14 cellular contexts compared by ENCODE assay signal in the genomic region with DNA sequence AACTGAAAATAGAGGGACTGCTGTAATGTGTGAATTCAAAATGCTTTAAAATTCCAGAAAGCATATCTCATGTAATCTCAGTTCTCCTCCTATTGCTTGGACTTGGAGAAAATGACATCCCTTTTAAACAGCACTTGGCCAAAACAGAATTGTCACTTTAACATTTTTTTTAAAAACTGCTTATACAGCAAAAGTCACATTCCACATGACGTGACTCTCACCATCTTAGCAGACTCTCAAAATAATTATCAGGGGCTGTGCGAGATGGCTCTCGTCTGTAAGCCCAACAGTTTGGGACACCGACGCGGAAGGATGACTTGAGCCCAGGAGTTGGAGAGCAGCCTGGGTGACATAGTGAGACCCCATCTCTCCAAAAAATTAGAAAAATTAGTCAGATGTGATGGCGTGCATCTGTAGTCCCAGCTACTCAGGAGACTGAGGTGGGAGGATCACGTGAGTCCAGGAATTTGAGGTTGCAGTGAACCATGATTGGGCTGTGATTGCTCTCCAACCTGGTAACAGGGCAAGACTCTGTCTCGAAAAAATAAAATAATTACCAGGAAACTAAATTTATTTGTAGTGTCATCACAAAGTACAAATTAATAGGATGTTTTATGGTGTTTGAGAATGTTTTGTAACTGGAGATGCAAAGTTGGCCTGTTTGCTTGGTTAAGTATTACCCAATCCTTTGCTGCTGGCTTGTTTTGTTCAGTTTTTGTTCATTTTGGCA. TPM values are rescaled to one million over a fixed set of nuclear protein-coding genes. Genes with fewer than 3 reads are reported as not detected.
DNase-seq lines count a peak whose midpoint lies in the region; ATAC-seq, FAIRE-seq and TF ChIP-seq lines count a peak whose summit lies in the region.
"Had no signal": no experiment of that assay in that cellular context is flagged by ENCODE, and none has a peak within 500 bp of the region (broad histone marks: within the 10 kb centered on the region; RNA-seq: fewer than 3 reads in every experiment).

No MANE protein-coding gene starts in this region.

- H3K56ac ChIP-seq in H9 (ENCODE audit: insufficient read length, low read depth, low read length) = no peak overlapping the region

- peaks cover 9% of the 10 kb centered on the region for H3K9me1 ChIP-seq in K562 (ENCODE audit: control insufficient read depth, insufficient read depth, low read length)

- BruUV-seq in K562 (replicated peaks; lab: Mats Ljungman, UMichigan) = no TSS peak

- H3K9ac ChIP-seq in H9 (ENCODE audit: extremely low read depth, insufficient read length, low read length) (no peak overlapping the region), K562 (ENCODE audit: insufficient read depth in 1 of 2, low read depth in 2 of 2, low read length in 2 of 2) (no peak overlapping the region)
- H3K9ac ChIP-seq: SK-N-SH had no signal

- in situ Hi-C loops in K562 (cut with MboI) = no loop called here

- no peak overlapping the region for H2AFZ ChIP-seq in H9 (ENCODE audit: low read length)
- no peak overlapping the region for H2AFZ ChIP-seq in K562 (ENCODE audit: low read depth, low read length)

- H3K79me2 ChIP-seq in H9 (ENCODE audit: insufficient read depth, low read length) = peaks cover 59% of the 10 kb centered on the region; the same call in 1 of the 2 replicates
- H3K79me2 ChIP-seq in K562 (ENCODE audit: control insufficient read depth, insufficient read depth, low read length) = peaks cover 98% of the 10 kb centered on the region

- H4K5ac ChIP-seq in H9 (ENCODE audit: insufficient read length, low read depth, low read length) = no peak overlapping the region

- H3K27ac ChIP-seq in H9 (ENCODE audit: insufficient read length, low read depth, low read length) (no peak overlapping the region), K562 (ENCODE audit: extremely low read depth, low read depth, low read length) (no peak overlapping the region)

- no peak for TF ChIP-seq RAD21 in K562 (CRISPR knock-in tag; conservative IDR thresholded peaks at IDR 0.05 in 1 of 2, IDR thresholded peaks at IDR 0.05 in 1 of 2)

- no peak for TF ChIP-seq EP300 in K562 (IDR thresholded peaks at IDR 0.05; ENCODE audit: low read length)

- H3K4ac ChIP-seq in H9 (ENCODE audit: low read depth, low read length) = no peak overlapping the region

- H3K9me3 ChIP-seq in H9 (ENCODE audit: control insufficient read depth, low read depth, low read length) (no peaks in the 10 kb centered on the region), K562 (replicated peaks; ENCODE audit: control insufficient read depth, insufficient read depth, low read depth, low read length) (no peaks in the 10 kb centered on the region)
- H3K9me3 ChIP-seq: Caco-2, SK-N-SH had no signal

- no peaks in the 10 kb centered on the region for H3K27me3 Mint-ChIP-seq in H9 (ENCODE audit: low read depth)
- H3K27me3 Mint-ChIP-seq: activated CD4-positive, alpha-beta T cell treated with anti-CD3 and anti-CD28 coated beads, Interleukin-2, amount 10 ng/mL, durations not matched to agents 7 days and 5 days had no signal

- H3K4me3 ChIP-seq in K562 = no peak overlapping the region

- CTCF ChIA-PET in K562 (lab: Yijun Ruan, JAX; ENCODE audit: low intra/inter-chr PET ratio) = no interaction called here

- H3K9me3 Mint-ChIP-seq in H9 = no peaks in the 10 kb centered on the region
- H3K9me3 Mint-ChIP-seq in stimulated activated effector memory CD8-positive, alpha-beta T cell treated with anti-CD3 and anti-CD28 coated beads, Interleukin-12 subunit alpha, Interleukin-12 subunit beta, amount 100 ng/mL, for 72 hours = no peaks in the 10 kb centered on the region
- H3K9me3 Mint-ChIP-seq: activated CD4-positive, alpha-beta T cell treated with anti-CD3 and anti-CD28 coated beads, Interleukin-2, amount 10 ng/mL, durations not matched to agents 7 days and 5 days had no signal

- WGBS in H9 (ENCODE audit: extremely low coverage, insufficient read length, low lambda C conversion rate) = no CpG with 5 or more reads among the region's 9 CpGs
- 94% methylated on average over 9 of the region's 9 CpGs for WGBS in K562 (ENCODE audit: insufficient coverage, low coverage, missing lambda C conversion rate)

- H4K8ac ChIP-seq in H9 (replicated peaks; ENCODE audit: insufficient read length, low read depth, low read length) = no peak overlapping the region

- H4K91ac ChIP-seq in H9 (ENCODE audit: insufficient read length, low read depth, low read length) = no peak overlapping the region

- H3K36me3 ChIP-seq in K562 (ENCODE audit: control insufficient read depth, insufficient read depth, low read length) = peaks cover 90% of the 10 kb centered on the region

- H2BK20ac ChIP-seq in H9 (ENCODE audit: low read depth, low read length, poor library complexity, severe bottlenecking) = no peak overlapping the region

- no peak overlapping the region for H3K18ac ChIP-seq in H9 (ENCODE audit: insufficient read length, low read depth, low read length)

- H3K14ac ChIP-seq in H9 (ENCODE audit: insufficient read depth, low read length) = no peak overlapping the region

- ATAC-seq in K562 = no peak
- peak; percentile 60 for ATAC-seq in left lobe of liver
- no peak for ATAC-seq in stimulated activated effector memory CD8-positive, alpha-beta T cell treated with anti-CD3 and anti-CD28 coated beads, Interleukin-12 subunit alpha, Interleukin-12 subunit beta, amount 100 ng/mL, for 72 hours
- ATAC-seq in HG02678 (IDR thresholded peaks at IDR 0.05; ENCODE audit: unreplicated experiment) = no peak

- peaks cover 5 to 7% of the 10 kb centered on the region in 2 experiments for H3K4me1 Mint-ChIP-seq in H9
- peaks cover 54% of the 10 kb centered on the region for H3K4me1 Mint-ChIP-seq in stimulated activated effector memory CD8-positive, alpha-beta T cell treated with anti-CD3 and anti-CD28 coated beads, Interleukin-12 subunit alpha, Interleukin-12 subunit beta, amount 100 ng/mL, for 72 hours

- no peak overlapping the region for H3K23ac ChIP-seq in H9 (ENCODE audit: insufficient read length, low read depth, low read length)

- H3K4me1 ChIP-seq in H9 (ENCODE audit: insufficient read depth, low read length) (no peaks in the 10 kb centered on the region), K562 (replicated peaks in 1 of 2; ENCODE audit: control insufficient read depth in 2 of 2, insufficient read depth in 2 of 2, low read length in 2 of 2) (peaks cover 10 to 23% of the 10 kb centered on the region in 2 experiments)

- peak overlapping the region in 2 of 3 experiments; percentile 1 to 46; a peak in 1 of 7 replicates for H3K27ac Mint-ChIP-seq in H9
- peak overlapping the region; percentile 69 for H3K27ac Mint-ChIP-seq in stimulated activated effector memory CD8-positive, alpha-beta T cell treated with anti-CD3 and anti-CD28 coated beads, Interleukin-12 subunit alpha, Interleukin-12 subunit beta, amount 100 ng/mL, for 72 hours
- H3K27ac Mint-ChIP-seq: activated CD4-positive, alpha-beta T cell treated with anti-CD3 and anti-CD28 coated beads, Interleukin-2, amount 10 ng/mL, durations not matched to agents 7 days and 5 days had no signal

- DNase-seq in H9 (no peak), K562 (ENCODE audit: extremely low read depth in 1 of 4, low spot score in 3 of 4) (no peak), left lobe of liver (ENCODE audit: low spot score) (no peak), EL (no peak)
- DNase-seq in stimulated activated effector memory CD8-positive, alpha-beta T cell treated with anti-CD3 and anti-CD28 coated beads, Interleukin-12 subunit alpha, Interleukin-12 subunit beta, amount 100 ng/mL, for 72 hours (ENCODE audit: low spot score in 2 of 2) = no peak
- DNase-seq in stimulated activated CD4-positive, alpha-beta T cell treated with anti-CD3 and anti-CD28 coated beads, Interleukin-4, amount 100 ng/mL, for 4 hours = no peak
- DNase-seq: activated CD4-positive, alpha-beta T cell treated with anti-CD3 and anti-CD28 coated beads, Interleukin-2, amount 10 ng/mL, durations not matched to agents 7 days and 5 days; amniotic stem cell; Caco-2; NCI-H1105 treated with DMSO at 0.1 percent for 48 hours; NCI-H82; SK-N-SH had no signal

- H3K4me2 ChIP-seq in H9 (ENCODE audit: insufficient read depth, insufficient read length, low read length) (no peak overlapping the region), K562 (ENCODE audit: insufficient read depth, low read length) (no peak overlapping the region)
- H3K4me2 ChIP-seq: SK-N-SH had no signal

- no peak overlapping the region for H3K4me3 Mint-ChIP-seq in H9
- H3K4me3 Mint-ChIP-seq in stimulated activated effector memory CD8-positive, alpha-beta T cell treated with anti-CD3 and anti-CD28 coated beads, Interleukin-12 subunit alpha, Interleukin-12 subunit beta, amount 100 ng/mL, for 72 hours = no peak overlapping the region
- H3K4me3 Mint-ChIP-seq: activated CD4-positive, alpha-beta T cell treated with anti-CD3 and anti-CD28 coated beads, Interleukin-2, amount 10 ng/mL, durations not matched to agents 7 days and 5 days had no signal

- H2AK5ac ChIP-seq in H9 (ENCODE audit: insufficient read length, low read length) = no peak overlapping the region

- H3K79me1 ChIP-seq in H9 (ENCODE audit: insufficient read depth, low read depth, low read length, poor library complexity, severe bottlenecking) = peaks cover 29% of the 10 kb centered on the region

- no peak for TF ChIP-seq POLR2A in K562 (conservative IDR thresholded peaks at IDR 0.05)

- FAIRE-seq in K562 (lab: Jason Lieb, UNC) = no peak
- FAIRE-seq: endothelial cell of umbilical vein had no signal

- no peak overlapping the region for H2BK12ac ChIP-seq in H9 (ENCODE audit: insufficient read length, low read depth, low read length)

- H2BK15ac ChIP-seq in H9 (ENCODE audit: low read depth, low read length) = no peak overlapping the region

- no peak overlapping the region for H2BK5ac ChIP-seq in H9 (ENCODE audit: insufficient read length, low read length)

- H4K20me1 ChIP-seq in H9 (ENCODE audit: control insufficient read depth, insufficient read depth, insufficient read length) (no peaks in the 10 kb centered on the region), K562 (replicated peaks; ENCODE audit: control insufficient read depth, insufficient read depth, low read length) (peaks cover 63% of the 10 kb centered on the region; the same call in 1 of the 2 replicates)

- no peak overlapping the region for H2BK120ac ChIP-seq in H9 (ENCODE audit: low read depth, low read length, poor library complexity, severe bottlenecking)

- H3K27me3 ChIP-seq in H9 (ENCODE audit: insufficient read depth, low read length) (no peaks in the 10 kb centered on the region), K562 (ENCODE audit: control insufficient read depth in 2 of 2, insufficient read depth in 2 of 2, low read length in 2 of 2) (no peaks in the 10 kb centered on the region)

- TF ChIP-seq CTCF in H9 (conservative IDR thresholded peaks at IDR 0.05) (no peak), K562 (IDR thresholded peaks at IDR 0.05 in 2 of 3, conservative IDR thresholded peaks at IDR 0.05 in 1 of 3; ENCODE audit: insufficient read depth in 2 of 3, low read depth in 1 of 3, low read length in 3 of 3) (no peak)

- H3K23me2 ChIP-seq in H9 (ENCODE audit: insufficient read length, low read depth, low read length, poor library complexity, severe bottlenecking) = no peaks in the 10 kb centered on the region

- H3T11ph ChIP-seq in H9 (ENCODE audit: low read length) = no peak overlapping the region

- intact Hi-C loops in K562 (cut with micrococcal nuclease) = no loop called here

- POLR2A ChIA-PET in K562 (lab: Yijun Ruan, JAX) = interaction anchor here (1.3 kb wide), 1 partner anchor 24 kb away, joined by 3 read pairs; no protein-coding TSS in a partner anchor

- peaks cover 9 to 64% (median 45%) of the 10 kb centered on the region in 3 experiments; a peak in 6 of 7 replicates for H3K36me3 Mint-ChIP-seq in H9 (ENCODE audit: insufficient read depth in 1 of 3, low read depth in 3 of 3)
- H3K36me3 Mint-ChIP-seq in stimulated activated effector memory CD8-positive, alpha-beta T cell treated with anti-CD3 and anti-CD28 coated beads, Interleukin-12 subunit alpha, Interleukin-12 subunit beta, amount 100 ng/mL, for 72 hours = peaks cover 99% of the 10 kb centered on the region

RNA-seq across cellular contexts. Expression of a gene that starts 8.8 kb away (rescaled TPM):
- total RNA-seq in H9 (2021) (107 and 110 TPM in 2 replicates), K562 (2014; rRNA removed) (93.3 and 124 TPM in 2 replicates), K562 (2014; rRNA removed; fragmentation: Illumina TruSeq; extraction: Trizol) (62.5 and 67.0 TPM in 2 replicates), K562 (2015; rRNA removed; fragmentation: Illumina TruSeq; extraction: Trizol) (83.1 and 84.6 TPM in 2 replicates), K562 (2021) (122 and 151 TPM in 2 replicates), left lobe of liver (48.6 TPM)
- 319 and 366 TPM in 2 replicates for total RNA-seq in K562 (2011; cell fraction: chromatin; rRNA removed; ENCODE audit: low replicate concordance)
- 147 and 156 TPM in 2 replicates for total RNA-seq in K562 (2011; cell fraction: nucleolus; rRNA removed)
- 205 and 219 TPM in 2 replicates for total RNA-seq in K562 (2011; cell fraction: nucleoplasm; rRNA removed)
- polyA plus RNA-seq in K562 (2011; rRNA removed) (37.6 and 39.2 TPM in 2 replicates), K562 (2014; fragmentation: Illumina TruSeq; extraction: Trizol) (87.3 and 93.8 TPM in 2 replicates), K562 (2014; fragmentation: Nextera tagmentation; extraction: Ambion mirVana) (1 to 10 TPM; 1.1 to 1.8 TPM), K562 (2014; rRNA removed) (124 and 127 TPM in 2 replicates)
- polyA plus RNA-seq in K562 (2011; cell fraction: cytosol; rRNA removed) = 39.3 and 75.4 TPM in 2 replicates
- polyA plus RNA-seq in K562 (2011; cell fraction: nucleus; rRNA removed) = 116 and 141 TPM in 2 replicates
- 59.6 and 99.1 TPM in 2 replicates for polyA plus RNA-seq in K562 (2012)
- polyA minus RNA-seq in K562 (2011; rRNA and poly(A)+ RNA removed) = 66.5 and 72.2 TPM in 2 replicates
- polyA minus RNA-seq in K562 (2011; cell fraction: cytosol; rRNA and poly(A)+ RNA removed) = 43.8 and 74.9 TPM in 2 replicates
- polyA minus RNA-seq in K562 (2011; cell fraction: nucleus; rRNA and poly(A)+ RNA removed) = 75.3 and 109 TPM in 2 replicates

RNA-seq across cellular contexts. Expression of a gene that starts 9.1 kb away (rescaled TPM):
- total RNA-seq in H9 (2021) (70.3 and 76.1 TPM in 2 replicates), K562 (2014; rRNA removed) (56.1 and 74.0 TPM in 2 replicates), K562 (2014; rRNA removed; fragmentation: Illumina TruSeq; extraction: Trizol) (45.7 and 45.8 TPM in 2 replicates), K562 (2015; rRNA removed; fragmentation: Illumina TruSeq; extraction: Trizol) (45.6 and 47.3 TPM in 2 replicates), K562 (2021) (91.5 and 103 TPM in 2 replicates), left lobe of liver (49.4 TPM)
- total RNA-seq in K562 (2011; cell fraction: chromatin; rRNA removed; ENCODE audit: low replicate concordance) = 394 and 516 TPM in 2 replicates
- 127 TPM in 2 replicates for total RNA-seq in K562 (2011; cell fraction: nucleolus; rRNA removed)
- 218 and 238 TPM in 2 replicates for total RNA-seq in K562 (2011; cell fraction: nucleoplasm; rRNA removed)
- polyA plus RNA-seq in K562 (2011; rRNA removed) (21.2 and 31.1 TPM in 2 replicates), K562 (2014; fragmentation: Illumina TruSeq; extraction: Trizol) (42.3 and 54.8 TPM in 2 replicates), K562 (2014; fragmentation: Nextera tagmentation; extraction: Ambion mirVana) (1 to 10 TPM; 4.5 to 6.9 TPM), K562 (2014; rRNA removed) (63.2 and 65.0 TPM in 2 replicates)
- polyA plus RNA-seq in K562 (2011; cell fraction: cytosol; rRNA removed) = 10.8 and 27.9 TPM in 2 replicates
- polyA plus RNA-seq in K562 (2011; cell fraction: nucleus; rRNA removed) = 159 and 167 TPM in 2 replicates
- polyA plus RNA-seq in K562 (2012) = 33.0 and 49.7 TPM in 2 replicates
- polyA minus RNA-seq in K562 (2011; rRNA and poly(A)+ RNA removed) = 59.2 and 75.0 TPM in 2 replicates
- polyA minus RNA-seq in K562 (2011; cell fraction: cytosol; rRNA and poly(A)+ RNA removed) = 28.9 and 29.3 TPM in 2 replicates
- 56.3 and 123 TPM in 2 replicates for polyA minus RNA-seq in K562 (2011; cell fraction: nucleus; rRNA and poly(A)+ RNA removed)

RNA-seq across cellular contexts. Expression of a gene that starts 48.6 kb away (rescaled TPM):
- total RNA-seq in H9 (2021) (23.4 and 23.8 TPM in 2 replicates), K562 (2014; rRNA removed) (220 and 383 TPM in 2 replicates), K562 (2014; rRNA removed; fragmentation: Illumina TruSeq; extraction: Trizol) (19.1 and 24.6 TPM in 2 replicates), K562 (2015; rRNA removed; fragmentation: Illumina TruSeq; extraction: Trizol) (94.0 and 105 TPM in 2 replicates), K562 (2021) (95.4 and 113 TPM in 2 replicates), left lobe of liver (38.4 TPM)
- total RNA-seq in K562 (2011; cell fraction: chromatin; rRNA removed; ENCODE audit: low replicate concordance) = 10.1 and 39.6 TPM in 2 replicates
- 71.5 and 77.0 TPM in 2 replicates for total RNA-seq in K562 (2011; cell fraction: nucleolus; rRNA removed)
- total RNA-seq in K562 (2011; cell fraction: nucleoplasm; rRNA removed) = 30.0 and 32.6 TPM in 2 replicates
- polyA plus RNA-seq in K562 (2011; rRNA removed) (32.1 and 42.6 TPM in 2 replicates), K562 (2014; fragmentation: Illumina TruSeq; extraction: Trizol) (41.2 and 69.4 TPM in 2 replicates), K562 (2014; fragmentation: Nextera tagmentation; extraction: Ambion mirVana) (10 to 100 TPM; 15.5 to 49.4 TPM), K562 (2014; rRNA removed) (124 and 202 TPM in 2 replicates)
- 60.9 and 173 TPM in 2 replicates for polyA plus RNA-seq in K562 (2011; cell fraction: cytosol; rRNA removed)
- 33.8 and 49.4 TPM in 2 replicates for polyA plus RNA-seq in K562 (2011; cell fraction: nucleus; rRNA removed)
- 68.5 and 125 TPM in 2 replicates for polyA plus RNA-seq in K562 (2012)
- 3.6 and 6.3 TPM in 2 replicates for polyA minus RNA-seq in K562 (2011; rRNA and poly(A)+ RNA removed)
- 17.7 and 22.1 TPM in 2 replicates for polyA minus RNA-seq in K562 (2011; cell fraction: cytosol; rRNA and poly(A)+ RNA removed)
- polyA minus RNA-seq in K562 (2011; cell fraction: nucleus; rRNA and poly(A)+ RNA removed) = 17.0 and 19.5 TPM in 2 replicates

RNA-seq across cellular contexts. Expression of a gene that starts 49.2 kb away (rescaled TPM):
- 8.0 and 9.3 TPM in 2 replicates for total RNA-seq in H9 (2021)
- 1.9 and 5.4 TPM in 2 replicates for total RNA-seq in K562 (2011; cell fraction: chromatin; rRNA removed; ENCODE audit: low replicate concordance)
- 5.4 and 5.5 TPM in 2 replicates for total RNA-seq in K562 (2011; cell fraction: nucleolus; rRNA removed)
- total RNA-seq in K562 (2011; cell fraction: nucleoplasm; rRNA removed) = 4.8 TPM in 2 replicates
- 4.9 and 7.7 TPM in 2 replicates for total RNA-seq in K562 (2014; rRNA removed)
- total RNA-seq in K562 (2014; rRNA removed; fragmentation: Illumina TruSeq; extraction: Trizol) = 1.2 and 1.4 TPM in 2 replicates
- 2.0 and 2.3 TPM in 2 replicates for total RNA-seq in K562 (2015; rRNA removed; fragmentation: Illumina TruSeq; extraction: Trizol)
- 3.6 and 4.3 TPM in 2 replicates for total RNA-seq in K562 (2021)
- polyA plus RNA-seq in K562 (2011; rRNA removed) = 2.3 and 3.1 TPM in 2 replicates
- polyA plus RNA-seq in K562 (2011; cell fraction: cytosol; rRNA removed) = 4.4 and 11.4 TPM in 2 replicates
- 7.8 and 11.4 TPM in 2 replicates for polyA plus RNA-seq in K562 (2011; cell fraction: nucleus; rRNA removed)
- 3.4 and 7.3 TPM in 2 replicates for polyA plus RNA-seq in K562 (2012)
- polyA plus RNA-seq in K562 (2014; fragmentation: Illumina TruSeq; extraction: Trizol) = 1.7 and 2.2 TPM in 2 replicates
- under 1 TPM; 0.31 to 0.36 TPM for polyA plus RNA-seq in K562 (2014; fragmentation: Nextera tagmentation; extraction: Ambion mirVana)
- polyA plus RNA-seq in K562 (2014; rRNA removed) = 4.7 and 6.3 TPM in 2 replicates
- 0.39 and 0.63 TPM in 2 replicates for polyA minus RNA-seq in K562 (2011; rRNA and poly(A)+ RNA removed)
- 2.2 and 2.4 TPM in 2 replicates for polyA minus RNA-seq in K562 (2011; cell fraction: cytosol; rRNA and poly(A)+ RNA removed)
- polyA minus RNA-seq in K562 (2011; cell fraction: nucleus; rRNA and poly(A)+ RNA removed) = 0.56 and 0.94 TPM in 2 replicates
- total RNA-seq in left lobe of liver = 4.1 TPM

RNA-seq across cellular contexts. Expression of a gene that starts 58.4 kb away (rescaled TPM):
- total RNA-seq in H9 (2021) (1,066 and 1,074 TPM in 2 replicates), K562 (2014; rRNA removed) (2,132 and 2,298 TPM in 2 replicates), K562 (2014; rRNA removed; fragmentation: Illumina TruSeq; extraction: Trizol) (392 and 590 TPM in 2 replicates), K562 (2015; rRNA removed; fragmentation: Illumina TruSeq; extraction: Trizol) (1,406 and 1,507 TPM in 2 replicates), K562 (2021) (1,327 and 1,377 TPM in 2 replicates), left lobe of liver (241 TPM)
- total RNA-seq in K562 (2011; cell fraction: chromatin; rRNA removed; ENCODE audit: low replicate concordance) = 84.7 and 180 TPM in 2 replicates
- 420 and 494 TPM in 2 replicates for total RNA-seq in K562 (2011; cell fraction: nucleolus; rRNA removed)
- 317 and 516 TPM in 2 replicates for total RNA-seq in K562 (2011; cell fraction: nucleoplasm; rRNA removed)
- polyA plus RNA-seq in K562 (2011; rRNA removed) (695 and 1,029 TPM in 2 replicates), K562 (2014; fragmentation: Illumina TruSeq; extraction: Trizol) (350 and 728 TPM in 2 replicates), K562 (2014; fragmentation: Nextera tagmentation; extraction: Ambion mirVana) (1,000 to 10,000 TPM; 3,132 to 3,412 TPM), K562 (2014; rRNA removed) (1,530 and 1,653 TPM in 2 replicates)
- 629 and 993 TPM in 2 replicates for polyA plus RNA-seq in K562 (2011; cell fraction: cytosol; rRNA removed)
- polyA plus RNA-seq in K562 (2011; cell fraction: nucleus; rRNA removed) = 639 and 683 TPM in 2 replicates
- 2,027 and 2,339 TPM in 2 replicates for polyA plus RNA-seq in K562 (2012)
- 132 and 161 TPM in 2 replicates for polyA minus RNA-seq in K562 (2011; rRNA and poly(A)+ RNA removed)
- 779 and 953 TPM in 2 replicates for polyA minus RNA-seq in K562 (2011; cell fraction: cytosol; rRNA and poly(A)+ RNA removed)
- 134 and 203 TPM in 2 replicates for polyA minus RNA-seq in K562 (2011; cell fraction: nucleus; rRNA and poly(A)+ RNA removed)
